ENCODE assay signal across 8 cellular contexts in the genomic region with DNA sequence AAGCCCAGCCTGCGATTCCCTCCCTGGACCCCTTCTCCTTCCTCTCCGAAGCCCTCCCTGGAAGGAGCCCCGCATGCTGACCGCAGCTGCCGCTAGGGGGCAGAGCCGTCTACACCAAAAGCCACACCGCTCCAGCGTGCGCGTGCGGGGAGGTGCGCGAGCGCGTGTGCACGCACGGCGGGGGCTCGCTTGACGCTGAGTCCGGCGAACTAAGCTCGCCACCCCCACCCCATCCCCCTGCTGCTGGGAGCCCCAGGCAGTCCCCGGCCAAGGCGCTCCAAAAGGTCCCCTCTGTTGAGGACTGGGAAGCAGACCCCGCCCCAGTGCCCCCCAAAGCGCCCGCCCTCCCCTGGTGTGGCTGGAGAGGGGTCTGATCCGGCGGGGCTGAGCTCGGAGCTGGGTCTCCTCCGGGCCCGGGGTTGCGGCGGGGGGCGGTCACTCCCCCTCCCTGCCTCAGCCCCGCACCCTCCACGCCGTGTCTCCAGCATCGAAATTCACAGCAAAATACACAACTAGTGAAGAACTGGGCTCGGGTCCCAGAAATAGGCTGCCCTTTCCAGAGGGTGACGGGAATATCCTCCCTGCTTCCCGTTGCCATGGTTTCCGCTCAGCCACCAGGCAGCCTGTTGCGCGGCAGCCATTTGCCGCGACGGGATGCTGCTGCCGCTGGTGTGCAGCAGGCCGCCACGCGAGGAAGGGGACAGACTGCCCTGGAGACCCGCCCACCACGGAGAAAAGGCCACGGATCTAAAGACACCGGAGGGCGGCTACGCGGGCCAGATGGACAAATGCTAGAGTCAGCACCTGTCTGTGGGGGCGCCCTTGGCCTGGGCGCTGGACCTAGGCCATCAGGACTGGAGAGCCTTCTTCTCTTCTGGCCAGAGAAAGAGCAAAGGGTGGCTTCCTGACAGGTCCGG. TPM values are rescaled to one million over a fixed set of nuclear protein-coding genes. Genes with fewer than 3 reads are reported as not detected.
DNase-seq lines count a peak whose midpoint lies in the region; ATAC-seq, FAIRE-seq and TF ChIP-seq lines count a peak whose summit lies in the region.

No MANE protein-coding gene starts in this region.

- CTCF ChIA-PET in H1 (lab: Charles Lee; ENCODE audit: partially characterized antibody), result interaction anchor here (0.6 to 8.9 kb wide), 23 partner anchors 9 to 1374 kb away, joined by 3 to 130 read pairs (median 4); a partner anchor contains a TSS

- H3K27me3 ChIP-seq in H1 (replicated peaks in 1 of 4; ENCODE audit: control insufficient read depth in 3 of 4, extremely low read depth in 1 of 4, insufficient read depth in 3 of 4, low read length in 3 of 4), result peaks cover 0 to 11% (median 8%) of the 10 kb centered on the region in 4 experiments; a peak in 6 of 7 replicates

- H2BK5ac ChIP-seq in H1 (ENCODE audit: low read depth, low read length), result no peak overlapping the region

- H2BK12ac ChIP-seq in H1 (ENCODE audit: low read depth, low read length), result no peak overlapping the region

- no peaks in the 10 kb centered on the region for H3K4me1 ChIP-seq in H1 (replicated peaks in 1 of 4; ENCODE audit: control insufficient read depth in 3 of 4, insufficient read depth in 4 of 4, low read length in 3 of 4)

- peak overlapping the region; percentile 2 to 63; a peak in 3 of 4 replicates for H3K4me2 ChIP-seq in H1 (ENCODE audit: insufficient read depth in 1 of 2, low read depth in 2 of 2, low read length in 2 of 2)

- peak overlapping the region in 3 of 4 experiments; percentile 29 to 51 (median 33); a peak in 6 of 8 replicates for H3K4me3 ChIP-seq in H1 (ENCODE audit: extremely low read depth in 1 of 4, insufficient read depth in 2 of 4, low read depth in 3 of 4, low read length in 4 of 4)

- no peaks in the 10 kb centered on the region for H3K36me3 ChIP-seq in H1 (ENCODE audit: control insufficient read depth in 2 of 4, insufficient read depth in 4 of 4, low read length in 3 of 4)

- WGBS in H1 (ENCODE audit: extremely low coverage in 1 of 2, insufficient coverage in 1 of 2, insufficient read length in 1 of 2, insufficient replicate concordance in 2 of 2, low coverage in 1 of 2, low lambda C conversion rate in 2 of 2, missing lambda C conversion rate in 1 of 2), 2 experiments, result 14% methylated on average over 27 of the region's 63 CpGs; no CpG with 5 or more reads in 1 of the 2 experiments

- TF ChIP-seq CTCF in H1 (IDR thresholded peaks at IDR 0.05; ENCODE audit: control extremely low read depth in 1 of 3, insufficient read depth in 1 of 3, low read depth in 1 of 3, low read length in 3 of 3), result peak in 2 of 3 experiments; percentile 83 to 87; a peak in 3 of 4 replicates

- no peak overlapping the region for H2BK20ac ChIP-seq in H1 (ENCODE audit: low read length)

- no peak for TF ChIP-seq POLR2A in H1 (IDR thresholded peaks at IDR 0.05; ENCODE audit: control extremely low read depth in 1 of 2, low read depth in 2 of 2, low read length in 2 of 2)

- H3K23ac ChIP-seq in H1 (ENCODE audit: insufficient read length), result no peak overlapping the region

- FAIRE-seq in H1 (lab: Jason Lieb, UNC), result no peak

- TF ChIP-seq EP300 in H1 (IDR thresholded peaks at IDR 0.05; ENCODE audit: borderline replicate concordance in 1 of 2, low read depth in 2 of 2, low read length in 2 of 2), result no peak

- no peaks in the 10 kb centered on the region for H3K9me3 ChIP-seq in H1 (ENCODE audit: insufficient read depth in 2 of 2, low read depth in 1 of 2, low read length in 1 of 2)

- H4K91ac ChIP-seq in H1 (replicated peaks; ENCODE audit: insufficient read length, low read length), result no peak overlapping the region

- no peak overlapping the region for H3K18ac ChIP-seq in H1 (ENCODE audit: extremely low read depth, low read length)

- H4K20me1 ChIP-seq in H1 (replicated peaks in 1 of 2; ENCODE audit: control insufficient read depth in 1 of 2, insufficient read depth in 2 of 2, low read length in 2 of 2), result no peaks in the 10 kb centered on the region

- ATAC-seq in HG02678 (IDR thresholded peaks at IDR 0.05; ENCODE audit: unreplicated experiment), result peak; percentile 77
- no peak for ATAC-seq in GM21717 (IDR thresholded peaks at IDR 0.05; ENCODE audit: unreplicated experiment)

- no peak overlapping the region for H2AFZ ChIP-seq in H1 (ENCODE audit: low read length)

- no peak overlapping the region for H3K14ac ChIP-seq in H1 (ENCODE audit: insufficient read length)

- DNase-seq in DMS79 (lab: John Stamatoyannopoulos, UW), result peak; percentile 27
- DNase-seq in NCI-H524 treated with DMSO at 0.1 percent for 48 hours (lab: John Stamatoyannopoulos, UW), result peak; percentile 23
- DNase-seq in activated CD8-positive, alpha-beta memory T cell treated with anti-CD3 and anti-CD28 coated beads, Interleukin-2, amount 50 U/mL, for 4 hours, result peak; percentile 79
- peak in 1 of 2 experiments; percentile 89 for DNase-seq in H1 (ENCODE audit: low read depth in 1 of 2, low spot score in 2 of 2)
- peak; percentile 71 for DNase-seq in midbrain (lab: John Stamatoyannopoulos, UW)
- peak; percentile 47 to 51 for DNase-seq in stimulated activated CD8-positive, alpha-beta memory T cell treated with anti-CD3 and anti-CD28 coated beads, Interleukin-15, amount 100 ng/mL, for 48 hours (ENCODE audit: low read depth in 2 of 2)

- no peak overlapping the region for H3K56ac ChIP-seq in H1 (replicated peaks; ENCODE audit: insufficient read length, low read depth, low read length)

- H4K8ac ChIP-seq in H1 (ENCODE audit: extremely low read depth, insufficient read depth, low read length), result 0 out of 2 replicates have a peak overlapping the region, but pooled peaks have one; percentile 25

- no peak overlapping the region for H3K27ac ChIP-seq in H1 (ENCODE audit: low read depth, low read length)

- H4K5ac ChIP-seq in H1 (ENCODE audit: insufficient read length, low read depth, low read length), result no peak overlapping the region

- no peak overlapping the region for H3K9ac ChIP-seq in H1 (replicated peaks in 1 of 4; ENCODE audit: extremely low read depth in 1 of 4, low read depth in 3 of 4, low read length in 3 of 4)

- no peaks in the 10 kb centered on the region for H3K23me2 ChIP-seq in H1 (ENCODE audit: low read depth, low read length)

- no peak overlapping the region for H2AK5ac ChIP-seq in H1 (ENCODE audit: low read depth, low read length)

- H3K79me1 ChIP-seq in H1 (ENCODE audit: low read depth, low read length), result no peaks in the 10 kb centered on the region

- POLR2A ChIA-PET in H1 (lab: Charles Lee; ENCODE audit: partially characterized antibody), result interaction anchor here (0.7 to 1.4 kb wide), 2 partner anchors 11 to 14 kb away, joined by 3 read pairs; no protein-coding TSS in a partner anchor

- TF ChIP-seq RAD21 in H1 (IDR thresholded peaks at IDR 0.05 in 1 of 2, conservative IDR thresholded peaks at IDR 0.05 in 1 of 2; ENCODE audit: low read depth in 2 of 2, low read length in 2 of 2), result peak; percentile 66 to 76

- H2BK120ac ChIP-seq in H1 (replicated peaks; ENCODE audit: low read depth, low read length), result no peak overlapping the region

- H3K4ac ChIP-seq in H1 (replicated peaks; ENCODE audit: insufficient read length, low read depth, low read length), result no peak overlapping the region

- no peaks in the 10 kb centered on the region for H3K79me2 ChIP-seq in H1 (ENCODE audit: control insufficient read depth in 1 of 2, insufficient read depth in 2 of 2, low read length in 2 of 2)

- no peak overlapping the region for H2BK15ac ChIP-seq in H1 (ENCODE audit: low read length)

TF ChIP-seq in H1, 55 proteins besides CTCF, POLR2A, EP300 and RAD21:
- TF ChIP-seq, protein P1, sequence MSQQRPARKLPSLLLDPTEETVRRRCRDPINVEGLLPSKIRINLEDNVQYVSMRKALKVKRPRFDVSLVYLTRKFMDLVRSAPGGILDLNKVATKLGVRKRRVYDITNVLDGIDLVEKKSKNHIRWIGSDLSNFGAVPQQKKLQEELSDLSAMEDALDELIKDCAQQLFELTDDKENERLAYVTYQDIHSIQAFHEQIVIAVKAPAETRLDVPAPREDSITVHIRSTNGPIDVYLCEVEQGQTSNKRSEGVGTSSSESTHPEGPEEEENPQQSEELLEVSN (IDR thresholded peaks at IDR 0.05), result peak; percentile 75
- no peak for TF ChIP-seq NANOG (IDR thresholded peaks at IDR 0.05; ENCODE audit: insufficient read depth, low read depth, low read length, poor library complexity, severe bottlenecking)
- TF ChIP-seq CBX8 (IDR thresholded peaks at IDR 0.05; ENCODE audit: borderline replicate concordance, low read depth, low read length), result no peak
- TF ChIP-seq CTBP2 (IDR thresholded peaks at IDR 0.05; ENCODE audit: borderline replicate concordance, insufficient read depth, insufficient read length, low read length), result no peak
- TF ChIP-seq YY1 (IDR thresholded peaks at IDR 0.05; ENCODE audit: low read depth, low read length), result peak; percentile 57; the same call in 1 of the 2 replicates
- peak; percentile 47 for TF ChIP-seq KDM4A (IDR thresholded peaks at IDR 0.05; ENCODE audit: low read depth, low read length, severe bottlenecking)
- TF ChIP-seq CREB1 (IDR thresholded peaks at IDR 0.05), result peak; percentile 49; the same call in 1 of the 2 replicates
- TF ChIP-seq, protein P2, sequence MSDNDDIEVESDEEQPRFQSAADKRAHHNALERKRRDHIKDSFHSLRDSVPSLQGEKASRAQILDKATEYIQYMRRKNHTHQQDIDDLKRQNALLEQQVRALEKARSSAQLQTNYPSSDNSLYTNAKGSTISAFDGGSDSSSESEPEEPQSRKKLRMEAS (IDR thresholded peaks at IDR 0.05), result peak; percentile 95

RNA-seq across cellular contexts. Expression of a gene that starts 11.2 kb away (rescaled TPM):
- total RNA-seq in H1 (2021; fragmentation: NEBNext Ultra II Directional; extraction: Animal tissue kit (Norgen Biotek cat#: 25700)), result 15.8 and 16.6 TPM in 2 replicates
- 32.1 and 34.9 TPM in 2 replicates for polyA plus RNA-seq in H1 (2011; rRNA removed)
- polyA plus RNA-seq in H1 (2011; cell fraction: cytosol; rRNA removed), result 24.8 TPM
- polyA plus RNA-seq in H1 (2011; cell fraction: nucleus; rRNA removed), result 29.3 TPM
- polyA plus RNA-seq in H1 (2012, experiment 1 of 2), result 15.3 to 19.7 TPM (median 16.7 TPM) in 4 replicates
- polyA plus RNA-seq in H1 (2012, experiment 2 of 2), result 24.7 TPM
- polyA plus RNA-seq in H1 (2013, experiment 1 of 2), result 14.3 TPM
- polyA plus RNA-seq in H1 (2013, experiment 2 of 2), result 15.1 TPM
- polyA minus RNA-seq in H1 (2011; rRNA and poly(A)+ RNA removed), result 12.1 and 15.2 TPM in 2 replicates
- polyA minus RNA-seq in H1 (2011; cell fraction: cytosol; rRNA and poly(A)+ RNA removed), result 11.1 TPM
- 9.1 TPM for polyA minus RNA-seq in H1 (2011; cell fraction: nucleus; rRNA and poly(A)+ RNA removed)

RNA-seq across cellular contexts. Expression of a gene that starts 36.8 kb away (rescaled TPM):
- total RNA-seq in H1 (2021; fragmentation: NEBNext Ultra II Directional; extraction: Animal tissue kit (Norgen Biotek cat#: 25700)), result 0.63 and 1.1 TPM in 2 replicates
- polyA plus RNA-seq in H1 (2011; rRNA removed), result 0.80 and 1.2 TPM in 2 replicates
- 0.98 TPM for polyA plus RNA-seq in H1 (2011; cell fraction: cytosol; rRNA removed)
- polyA plus RNA-seq in H1 (2011; cell fraction: nucleus; rRNA removed), result 1.5 TPM
- polyA plus RNA-seq in H1 (2012, experiment 1 of 2), result 0.35 to 0.94 TPM (median 0.85 TPM) in 4 replicates
- 0.56 TPM for polyA plus RNA-seq in H1 (2012, experiment 2 of 2)
- polyA plus RNA-seq in H1 (2013, experiment 1 of 2), result 1.1 TPM
- 1.1 TPM for polyA plus RNA-seq in H1 (2013, experiment 2 of 2)
- polyA minus RNA-seq in H1 (2011; rRNA and poly(A)+ RNA removed), result 0.69 and 0.73 TPM in 2 replicates
- 0.95 TPM for polyA minus RNA-seq in H1 (2011; cell fraction: cytosol; rRNA and poly(A)+ RNA removed)
- polyA minus RNA-seq in H1 (2011; cell fraction: nucleus; rRNA and poly(A)+ RNA removed), result 0.80 TPM
